9 cellular contexts compared by ENCODE assay signal in genomic region chr16:30041841-30042240, GRCh38. TPM values are rescaled to one million over a fixed set of nuclear protein-coding genes. Genes with fewer than 3 reads are reported as not detected.
A peak's percentile ranks its signal among the peaks of the same experiment; 100 is the strongest.
DNase-seq lines count a peak whose midpoint lies in the region; ATAC-seq and TF ChIP-seq lines count a peak whose summit lies in the region.
"Had no signal": no experiment of that assay in that cellular context is flagged by ENCODE, and none has a peak within 500 bp of the region (broad histone marks: within the 10 kb centered on the region; RNA-seq: fewer than 3 reads in every experiment).

No MANE protein-coding gene starts in this region.

- H3K27ac Mint-ChIP-seq in glutamatergic neuron (ENCODE audit: unreplicated experiment), result no peak overlapping the region
- H3K27ac Mint-ChIP-seq in CD8-positive, alpha-beta memory T cell, result peak overlapping the region in 1 of 8 donors; percentile 47

- intact Hi-C loops in Right ventricle myocardium superior (cut with DNase I) (no loop called here), uterus (cut with DNase I; ENCODE audit: low total_unique reads) (no loop called here)

- H3K27me3 ChIP-seq in right atrium auricular region (no peaks in the 10 kb centered on the region), uterus (no peaks in the 10 kb centered on the region)
- H3K27me3 ChIP-seq in CD8-positive, alpha-beta memory T cell (ENCODE audit: insufficient read depth, low read length, poor library complexity, severe bottlenecking), result no peaks in the 10 kb centered on the region

- H3K36me3 ChIP-seq in right atrium auricular region, result no peaks in the 10 kb centered on the region
- H3K36me3 ChIP-seq in uterus, result no peaks in the 10 kb centered on the region
- H3K36me3 ChIP-seq in CD8-positive, alpha-beta memory T cell (ENCODE audit: insufficient read depth, low read length), result no peaks in the 10 kb centered on the region

- TF ChIP-seq CTCF in right atrium auricular region (IDR thresholded peaks at IDR 0.05), result peak; percentile 29 to 60
- TF ChIP-seq CTCF in glutamatergic neuron (IDR thresholded peaks at IDR 0.05; ENCODE audit: partially characterized antibody, unreplicated experiment), result peak; percentile 59
- peak; percentile 21 to 39 (median 33) for TF ChIP-seq CTCF in uterus (IDR thresholded peaks at IDR 0.05)

- no peak for ATAC-seq in Right ventricle myocardium superior (ENCODE audit: poor library complexity)
- peak; percentile 74 for ATAC-seq in SK-N-SH treated with all-trans-retinoic acid at 6 μM for 48 hours

- peaks cover 2% of the 10 kb centered on the region for H3K9me3 Mint-ChIP-seq in glutamatergic neuron (ENCODE audit: unreplicated experiment)
- no peaks in the 10 kb centered on the region for H3K9me3 Mint-ChIP-seq in CD8-positive, alpha-beta memory T cell

- CTCF ChIA-PET in CD8-positive, alpha-beta memory T cell (lab: Charles Lee), result interaction anchor here (0.6 to 3.4 kb wide), 3 partner anchors 9 to 81 kb away, joined by 3 to 19 read pairs (median 3); partner anchors contain the start of gene TLCD3B

- no peak overlapping the region for H3K4me3 Mint-ChIP-seq in glutamatergic neuron (ENCODE audit: unreplicated experiment)
- no peak overlapping the region for H3K4me3 Mint-ChIP-seq in CD8-positive, alpha-beta memory T cell

- DNase-seq in right atrium auricular region (ENCODE audit: low spot score) (no peak), Right ventricle myocardium superior (no peak), glutamatergic neuron (no peak), uterus (no peak), T-helper 9 cell (no peak), NCI-H446 treated with DMSO at 0.1 percent for 48 hours (lab: John Stamatoyannopoulos, UW) (no peak)
- no peak for DNase-seq in CD8-positive, alpha-beta memory T cell

- H3K27ac ChIP-seq in right atrium auricular region (no peak overlapping the region), uterus (no peak overlapping the region)
- no peak overlapping the region for H3K27ac ChIP-seq in CD8-positive, alpha-beta memory T cell (ENCODE audit: low read depth, low read length)

- H3K36me3 Mint-ChIP-seq in glutamatergic neuron (ENCODE audit: unreplicated experiment), result no peaks in the 10 kb centered on the region
- no peaks in the 10 kb centered on the region for H3K36me3 Mint-ChIP-seq in CD8-positive, alpha-beta memory T cell

- no peaks in the 10 kb centered on the region for H3K9me3 ChIP-seq in right atrium auricular region
- H3K9me3 ChIP-seq in uterus, result no peaks in the 10 kb centered on the region
- no peaks in the 10 kb centered on the region for H3K9me3 ChIP-seq in CD8-positive, alpha-beta memory T cell (ENCODE audit: low read length)

- H3K27me3 Mint-ChIP-seq in glutamatergic neuron (ENCODE audit: unreplicated experiment), result peaks cover 3% of the 10 kb centered on the region
- peaks cover 3 to 11% of the 10 kb centered on the region in 2 donors for H3K27me3 Mint-ChIP-seq in CD8-positive, alpha-beta memory T cell

- no peak overlapping the region for H3K4me3 ChIP-seq in right atrium auricular region
- H3K4me3 ChIP-seq in uterus, result no peak overlapping the region
- no peak overlapping the region for H3K4me3 ChIP-seq in CD8-positive, alpha-beta memory T cell (ENCODE audit: low read length)

- peaks cover 3% of the 10 kb centered on the region for H3K4me1 Mint-ChIP-seq in glutamatergic neuron (ENCODE audit: low read depth, unreplicated experiment)
- no peaks in the 10 kb centered on the region for H3K4me1 Mint-ChIP-seq in CD8-positive, alpha-beta memory T cell

- H3K4me1 ChIP-seq in right atrium auricular region (no peaks in the 10 kb centered on the region), uterus (no peaks in the 10 kb centered on the region)
- no peaks in the 10 kb centered on the region for H3K4me1 ChIP-seq in CD8-positive, alpha-beta memory T cell (ENCODE audit: insufficient read depth, low read length)

- TF ChIP-seq POLR2A in uterus (IDR thresholded peaks at IDR 0.05), result no peak

- POLR2A ChIA-PET in CD8-positive, alpha-beta memory T cell (lab: Charles Lee), result no interaction called here

TF ChIP-seq in SK-N-SH treated with all-trans-retinoic acid at 6 μM for 48 hours, 23 proteins besides CTCF, POLR2A, EP300 and RAD21:
- TF ChIP-seq PATZ1 (CRISPR knock-in tag; IDR thresholded peaks at IDR 0.05; ENCODE audit: borderline replicate concordance), result no peak
- TF ChIP-seq BACH2 (CRISPR knock-in tag; IDR thresholded peaks at IDR 0.05; ENCODE audit: borderline replicate concordance), result no peak
- TF ChIP-seq ZNF565 (CRISPR knock-in tag; conservative IDR thresholded peaks at IDR 0.05; ENCODE audit: low read depth), result no peak
- no peak for TF ChIP-seq SNAI2 (CRISPR knock-in tag; IDR thresholded peaks at IDR 0.05)
- no peak for TF ChIP-seq ZC3H10 (CRISPR knock-in tag; IDR thresholded peaks at IDR 0.05)
- TF ChIP-seq ZNF70 (CRISPR knock-in tag; IDR thresholded peaks at IDR 0.05), result no peak
- TF ChIP-seq ZFP30 (CRISPR knock-in tag; IDR thresholded peaks at IDR 0.05), result no peak
TF ChIP-seq in SK-N-SH treated with all-trans-retinoic acid at 6 μM for 48 hours: peak in this region for 0.

RNA-seq across cellular contexts. Expression of gene TLCD3B, which starts 10.8 kb away (rescaled TPM):
- total RNA-seq in right atrium auricular region, result not detected
- total RNA-seq in Right ventricle myocardium superior, result not detected
- total RNA-seq in glutamatergic neuron (ENCODE audit: unreplicated experiment), result 253 TPM
- under 1 TPM in 1 of 4 donors, not detected in 3; 0.62 TPM for total RNA-seq in uterus
- under 1 TPM; 0.55 to 0.84 TPM for total RNA-seq in CD8-positive, alpha-beta memory T cell
- not detected for polyA plus RNA-seq in CD8-positive, alpha-beta memory T cell
- total RNA-seq: posterior vena cava had no signal

RNA-seq across cellular contexts. Expression of gene C16orf92, which starts 18.8 kb away (rescaled TPM):
- not detected for total RNA-seq in right atrium auricular region
- not detected for total RNA-seq in Right ventricle myocardium superior
- total RNA-seq in glutamatergic neuron (ENCODE audit: unreplicated experiment), result not detected
- total RNA-seq in uterus, result not detected
- not detected for total RNA-seq in CD8-positive, alpha-beta memory T cell
- not detected for polyA plus RNA-seq in CD8-positive, alpha-beta memory T cell
- total RNA-seq: posterior vena cava had no signal

RNA-seq across cellular contexts. Expression of gene ALDOA, which starts 23.7 kb away (rescaled TPM):
- 1,000 to 10,000 TPM; 2,869 to 3,626 TPM for total RNA-seq in right atrium auricular region
- total RNA-seq in Right ventricle myocardium superior, result 3,843 TPM
- total RNA-seq in glutamatergic neuron (ENCODE audit: unreplicated experiment), result 437 TPM
- 100 to 1,000 TPM; 175 to 905 (median 489) TPM for total RNA-seq in uterus
- 1,000 to 10,000 TPM; 1,907 to 1,909 TPM for total RNA-seq in CD8-positive, alpha-beta memory T cell
- 1,157 TPM for polyA plus RNA-seq in CD8-positive, alpha-beta memory T cell

RNA-seq across cellular contexts. Expression of gene DOC2A, which starts 31.0 kb away (rescaled TPM):
- total RNA-seq in right atrium auricular region, result not detected
- total RNA-seq in Right ventricle myocardium superior, result 0.13 TPM
- total RNA-seq in glutamatergic neuron (ENCODE audit: unreplicated experiment), result 4.2 TPM
- total RNA-seq in uterus, result 1 to 10 TPM in 3 of 4 donors, not detected in 1; 1.0 to 2.6 (median 1.8) TPM
- under 1 TPM; 0.13 to 0.42 TPM for total RNA-seq in CD8-positive, alpha-beta memory T cell
- polyA plus RNA-seq in CD8-positive, alpha-beta memory T cell, result not detected

RNA-seq across cellular contexts. Expression of gene PPP4C, which starts 34.0 kb away (rescaled TPM):
- total RNA-seq in right atrium auricular region (10 to 100 TPM; 23.2 to 32.7 TPM), Right ventricle myocardium superior (33.2 TPM), glutamatergic neuron (ENCODE audit: unreplicated experiment) (124 TPM), uterus (10 to 100 TPM; 15.6 to 78.5 (median 64.5) TPM)
- total RNA-seq in CD8-positive, alpha-beta memory T cell, result 100 to 1,000 TPM; 137 to 149 TPM
- polyA plus RNA-seq in CD8-positive, alpha-beta memory T cell, result 201 TPM

Comparison
In these comparisons a context has a peak if more than half of its experiments do, and no peak if none do; other contexts are left out.
1. RNA of gene TLCD3B, which starts 10.8 kb away (total RNA-seq): 253 TPM in glutamatergic neuron (single experiment); 0.55 to 0.84 TPM in CD8-positive, alpha-beta memory T cell, not detected in right atrium auricular region, not detected in Right ventricle myocardium superior (single experiment) and 0.62 TPM in uterus; every median in the first group is over 100 times any median in the second.
2. Peak in every context shown above with its lines, with median percentiles within 50 percentile points of each other: CTCF ChIP-seq.